In genomic region chr6:43702522-43703440, GRCh38 we compare ENCODE assay signal across 8 cellular contexts. TPM values are rescaled to one million over a fixed set of nuclear protein-coding genes. Genes with fewer than 3 reads are reported as not detected.
DNase-seq lines count a peak whose midpoint lies in the region; ATAC-seq and TF ChIP-seq lines count a peak whose summit lies in the region.

No MANE protein-coding gene starts in this region.

- no peaks in the 10 kb centered on the region for H3K27me3 ChIP-seq in BLaER1 treated with 17β-estradiol and CSF1 and Interleukin-3, amounts not matched to agents 10 nM and 100 nM
- H3K27me3 ChIP-seq in body of pancreas (no peaks in the 10 kb centered on the region), iPS-18a (ENCODE audit: control insufficient read depth, insufficient read depth, low read length) (no peaks in the 10 kb centered on the region)

- H3K9me3 ChIP-seq in BLaER1 treated with 17β-estradiol and CSF1 and Interleukin-3, amounts not matched to agents 10 nM and 100 nM (replicated peaks in 1 of 11), result no peaks in the 10 kb centered on the region
- H3K9me3 ChIP-seq in body of pancreas (no peaks in the 10 kb centered on the region), iPS-18a (ENCODE audit: control insufficient read depth, low read depth, low read length) (no peaks in the 10 kb centered on the region)

- H3K9ac ChIP-seq in BLaER1 treated with 17β-estradiol and CSF1 and Interleukin-3, amounts not matched to agents 10 nM and 100 nM, result peak overlapping the region in 5 of 11 experiments; percentile 9 to 54 (median 42); a peak in 6 of 22 replicates
- peak overlapping the region; percentile 5 for H3K9ac ChIP-seq in iPS-18a (ENCODE audit: low read length)

- peak overlapping the region; percentile 16 to 95 (median 53); a peak in 19 of 22 replicates for H3K4me2 ChIP-seq in BLaER1 treated with 17β-estradiol and CSF1 and Interleukin-3, amounts not matched to agents 10 nM and 100 nM

- peak; percentile 91 for DNase-seq in NCI-H460 (ENCODE audit: extremely low read depth, low read depth)
- peak; percentile 74 to 96 (median 88) for DNase-seq in body of pancreas
- DNase-seq in skeletal muscle cell (ENCODE audit: low read depth), result peak; percentile 86
- DNase-seq in KG1 (lab: John Stamatoyannopoulos, UW), result no peak
- DNase-seq in effector CD4-positive, alpha-beta T cell, result no peak

- no peaks in the 10 kb centered on the region for H4K20me1 ChIP-seq in BLaER1 treated with 17β-estradiol and CSF1 and Interleukin-3, amounts not matched to agents 10 nM and 100 nM

- intact Hi-C loops in body of pancreas (cut with DNase I), result no loop called here

- no peaks in the 10 kb centered on the region for H3K36me3 ChIP-seq in BLaER1 treated with 17β-estradiol and CSF1 and Interleukin-3, amounts not matched to agents 10 nM and 100 nM
- H3K36me3 ChIP-seq in body of pancreas (replicated peaks in 1 of 2; ENCODE audit: insufficient read depth in 1 of 2, low read depth in 2 of 2) (no peaks in the 10 kb centered on the region), iPS-18a (ENCODE audit: control insufficient read depth, low read depth, low read length) (no peaks in the 10 kb centered on the region)

- H3K27ac ChIP-seq in BLaER1 treated with 17β-estradiol and CSF1 and Interleukin-3, amounts not matched to agents 10 nM and 100 nM, result peak overlapping the region in 6 of 11 experiments; percentile 23 to 77 (median 59); a peak in 11 of 22 replicates
- peak overlapping the region; percentile 74 to 82 (median 78) for H3K27ac ChIP-seq in body of pancreas
- H3K27ac ChIP-seq in iPS-18a (ENCODE audit: low read length), result peak overlapping the region; percentile 48

- WGBS in body of pancreas, 2 donors, result 35 to 42% methylated on average over 13 to 15 of the region's 15 CpGs

- TF ChIP-seq CTCF in body of pancreas (IDR thresholded peaks at IDR 0.05), result no peak

- no peak overlapping the region for H3K4me3 ChIP-seq in BLaER1 treated with 17β-estradiol and CSF1 and Interleukin-3, amounts not matched to agents 10 nM and 100 nM
- H3K4me3 ChIP-seq in body of pancreas (no peak overlapping the region), iPS-18a (ENCODE audit: low read length) (peak overlapping the region; percentile 12), skeletal muscle cell (ENCODE audit: low read depth, low read length) (no peak overlapping the region)

- H3K4me1 ChIP-seq in BLaER1 treated with 17β-estradiol and CSF1 and Interleukin-3, amounts not matched to agents 10 nM and 100 nM, result peaks cover 25 to 93% (median 46%) of the 10 kb centered on the region in 10 experiments
- H3K4me1 ChIP-seq in body of pancreas, result peaks cover 65% of the 10 kb centered on the region
- H3K4me1 ChIP-seq in iPS-18a (ENCODE audit: control insufficient read depth, low read depth, low read length), result peaks cover 45% of the 10 kb centered on the region

- ATAC-seq in GM19455 (IDR thresholded peaks at IDR 0.05; ENCODE audit: unreplicated experiment), result peak; percentile 68
- peak; percentile 80 for ATAC-seq in body of pancreas

- TF ChIP-seq POLR2A in body of pancreas (IDR thresholded peaks at IDR 0.05), result peak in 2 of 3 donors; percentile 49 to 62

RNA-seq across cellular contexts. Expression of gene MRPS18A, which starts 15.2 kb away (rescaled TPM):
- total RNA-seq in NCI-H460 (2014; rRNA removed; shearing (Covaris generic)), result 54.1 and 66.0 TPM in 2 replicates
- 39.3 and 42.8 TPM in 2 replicates for polyA plus RNA-seq in NCI-H460 (2014; cell fraction: nucleus; rRNA removed)
- total RNA-seq in body of pancreas, result 10 to 100 TPM; 16.9 to 36.3 TPM

RNA-seq across cellular contexts. Expression of gene RSPH9, which starts 57.9 kb away (rescaled TPM):
- 0.42 and 0.61 TPM in 2 replicates for total RNA-seq in NCI-H460 (2014; rRNA removed; shearing (Covaris generic))
- polyA plus RNA-seq in NCI-H460 (2014; cell fraction: nucleus; rRNA removed), result not detected in 2 replicates
- not detected for total RNA-seq in body of pancreas

Comparison
In these comparisons a context has a peak if more than half of its experiments do, and no peak if none do; other contexts are left out.
1. DNase-seq: peak in NCI-H460 (single experiment), body of pancreas (4 of 4) and skeletal muscle cell (single experiment); none in KG1 (single experiment) and effector CD4-positive, alpha-beta T cell (single experiment).
2. Peak in every context shown above with its lines, with median percentiles within 50 percentile points of each other: H3K27ac ChIP-seq.